In genomic region chr17:50055055-50055425, GRCh38 we compare ENCODE assay signal across 8 cellular contexts. TPM values are rescaled to one million over a fixed set of nuclear protein-coding genes. Genes with fewer than 3 reads are reported as not detected.
DNase-seq lines count a peak whose midpoint lies in the region; TF ChIP-seq lines count a peak whose summit lies in the region.

No MANE protein-coding gene starts in this region.

- DNase-seq in Caki2 (ENCODE audit: low read depth) = peak; percentile 78
- DNase-seq in NCI-H1417 treated with DMSO at 0.1 percent for 48 hours (lab: John Stamatoyannopoulos, UW) = peak; percentile 14
- DNase-seq in activated CD4-positive, alpha-beta memory T cell treated with anti-CD3 and anti-CD28 coated beads, Interleukin-2, amount 10 ng/mL, durations not matched to agents 7 days and 5 days = no peak
- no peak for DNase-seq in fibroblast of pulmonary artery (ENCODE audit: low read depth)
- DNase-seq in neural crest cell (ENCODE audit: low read depth, low spot score) = no peak
- no peak for DNase-seq in pons (ENCODE audit: low spot score)
- DNase-seq in AG08395 (ENCODE audit: low spot score) = no peak
- no peak for DNase-seq in activated CD8-positive, alpha-beta memory T cell treated with anti-CD3 and anti-CD28 coated beads, Interleukin-2, amount 50 U/mL, for 48 hours

- no peaks in the 10 kb centered on the region for H3K9me3 Mint-ChIP-seq in activated CD4-positive, alpha-beta memory T cell treated with anti-CD3 and anti-CD28 coated beads, Interleukin-2, amount 10 ng/mL, durations not matched to agents 7 days and 5 days
- H3K9me3 Mint-ChIP-seq in neural crest cell = no peaks in the 10 kb centered on the region

- in situ Hi-C loops in Caki2 (cut with HindIII; ENCODE audit: low pct_unique_long_range_greater_than_20kb, low sequenced_read_pairs) = no loop called here

- CTCF ChIA-PET in activated CD4-positive, alpha-beta memory T cell treated with anti-CD3 and anti-CD28 coated beads, Interleukin-2, amount 10 ng/mL, durations not matched to agents 7 days and 5 days (lab: Charles Lee) = interaction anchor here (1.4 to 3.1 kb wide), 4 partner anchors 9 to 39 kb away, joined by 3 to 14 read pairs (median 8); partner anchors contain the start of gene PDK2

- TF ChIP-seq CTCF in fibroblast of pulmonary artery (IDR thresholded peaks at IDR 0.05; ENCODE audit: low read length, missing control alignments) (no peak), neural crest cell (conservative IDR thresholded peaks at IDR 0.05) (no peak)

- H3K4me1 Mint-ChIP-seq in activated CD4-positive, alpha-beta memory T cell treated with anti-CD3 and anti-CD28 coated beads, Interleukin-2, amount 10 ng/mL, durations not matched to agents 7 days and 5 days = peaks cover 56% of the 10 kb centered on the region
- peaks cover 53% of the 10 kb centered on the region for H3K4me1 Mint-ChIP-seq in neural crest cell

- H3K27me3 Mint-ChIP-seq in activated CD4-positive, alpha-beta memory T cell treated with anti-CD3 and anti-CD28 coated beads, Interleukin-2, amount 10 ng/mL, durations not matched to agents 7 days and 5 days = peaks cover 8% of the 10 kb centered on the region
- H3K27me3 Mint-ChIP-seq in neural crest cell (ENCODE audit: low read depth) = peaks cover 57% of the 10 kb centered on the region

- H3K4me3 Mint-ChIP-seq in activated CD4-positive, alpha-beta memory T cell treated with anti-CD3 and anti-CD28 coated beads, Interleukin-2, amount 10 ng/mL, durations not matched to agents 7 days and 5 days = peak overlapping the region; percentile 88
- H3K4me3 Mint-ChIP-seq in neural crest cell = peak overlapping the region; percentile 90

- no peaks in the 10 kb centered on the region for H3K36me3 Mint-ChIP-seq in activated CD4-positive, alpha-beta memory T cell treated with anti-CD3 and anti-CD28 coated beads, Interleukin-2, amount 10 ng/mL, durations not matched to agents 7 days and 5 days (ENCODE audit: low read depth)
- no peaks in the 10 kb centered on the region for H3K36me3 Mint-ChIP-seq in neural crest cell (ENCODE audit: low read depth)

- H3K4me3 ChIP-seq in fibroblast of pulmonary artery (replicated peaks; ENCODE audit: low read depth, low read length) = peak overlapping the region; percentile 62

- POLR2A ChIA-PET in activated CD4-positive, alpha-beta memory T cell treated with anti-CD3 and anti-CD28 coated beads, Interleukin-2, amount 10 ng/mL, durations not matched to agents 7 days and 5 days (lab: Charles Lee) = no interaction called here

- H3K27ac Mint-ChIP-seq in activated CD4-positive, alpha-beta memory T cell treated with anti-CD3 and anti-CD28 coated beads, Interleukin-2, amount 10 ng/mL, durations not matched to agents 7 days and 5 days = peak overlapping the region; percentile 24
- no peak overlapping the region for H3K27ac Mint-ChIP-seq in neural crest cell (ENCODE audit: unreplicated experiment)

RNA-seq across cellular contexts. Expression of gene ITGA3, which starts 0.9 kb away (rescaled TPM):
- 419 and 501 TPM in 2 replicates for total RNA-seq in Caki2 (2014; rRNA removed; shearing (Covaris generic); ENCODE audit: low replicate concordance)
- total RNA-seq in activated CD4-positive, alpha-beta memory T cell treated with anti-CD3 and anti-CD28 coated beads, Interleukin-2, amount 10 ng/mL, durations not matched to agents 7 days and 5 days = 10 to 100 TPM; 12.5 to 13.4 TPM
- 4.5 and 4.8 TPM in 2 replicates for total RNA-seq in neural crest cell

RNA-seq across cellular contexts. Expression of gene PDK2, which starts 40.1 kb away (rescaled TPM):
- total RNA-seq in Caki2 (2014; rRNA removed; shearing (Covaris generic); ENCODE audit: low replicate concordance) = 17.8 and 58.4 TPM in 2 replicates
- 10 to 100 TPM; 19.6 to 23.4 TPM for total RNA-seq in activated CD4-positive, alpha-beta memory T cell treated with anti-CD3 and anti-CD28 coated beads, Interleukin-2, amount 10 ng/mL, durations not matched to agents 7 days and 5 days
- total RNA-seq in neural crest cell = 21.6 and 24.6 TPM in 2 replicates

Comparison
In these comparisons a context has a peak if more than half of its experiments do, and no peak if none do; other contexts are left out.
1. DNase-seq: peak in Caki2 (single experiment) and NCI-H1417 treated with DMSO at 0.1 percent for 48 hours (single experiment); none in activated CD4-positive, alpha-beta memory T cell treated with anti-CD3 and anti-CD28 coated beads, Interleukin-2, amount 10 ng/mL, durations not matched to agents 7 days and 5 days (single experiment), fibroblast of pulmonary artery (single experiment), neural crest cell (single experiment), pons (single experiment), AG08395 (single experiment) and activated CD8-positive, alpha-beta memory T cell treated with anti-CD3 and anti-CD28 coated beads, Interleukin-2, amount 50 U/mL, for 48 hours (single experiment).
2. RNA of gene ITGA3, which starts 0.9 kb away (total RNA-seq): 419 to 501 TPM in Caki2; 12.5 to 13.4 TPM in activated CD4-positive, alpha-beta memory T cell treated with anti-CD3 and anti-CD28 coated beads, Interleukin-2, amount 10 ng/mL, durations not matched to agents 7 days and 5 days and 4.5 to 4.8 TPM in neural crest cell; every median in the first group is over 10 times any median in the second.